ENCODE assay signal across 11 cellular contexts in genomic region chr7:27180431-27181175, GRCh38. TPM values are rescaled to one million over a fixed set of nuclear protein-coding genes. Genes with fewer than 3 reads are reported as not detected.
DNase-seq lines count a peak whose midpoint lies in the region; ATAC-seq and TF ChIP-seq lines count a peak whose summit lies in the region.
"Had no signal": no experiment of that assay in that cellular context is flagged by ENCODE, and none has a peak within 500 bp of the region (broad histone marks: within the 10 kb centered on the region; RNA-seq: fewer than 3 reads in every experiment).

No MANE protein-coding gene starts in this region.

- no peak for ATAC-seq in activated T-cell treated with anti-CD3 and anti-CD28 coated beads, Interleukin-2, amount 50 U/mL, for 72 hours (replicated peaks in 1 of 2)
- no peak for ATAC-seq in GM18861 (IDR thresholded peaks at IDR 0.05; ENCODE audit: unreplicated experiment)
- ATAC-seq in HG03457 (IDR thresholded peaks at IDR 0.05; ENCODE audit: unreplicated experiment): no peak

- peaks cover 42 to 72% of the 10 kb centered on the region in 2 donors for H3K4me1 ChIP-seq in mucosa of rectum (ENCODE audit: control insufficient read depth in 2 of 2, insufficient read depth in 2 of 2, low read length in 2 of 2)
- peaks cover 21 to 52% (median 43%) of the 10 kb centered on the region in 4 donors for H3K4me1 ChIP-seq in transverse colon

- intact Hi-C loops in transverse colon (cut with DNase I; ENCODE audit: low total_unique reads): no loop called here

- no peaks in the 10 kb centered on the region for H3K36me3 ChIP-seq in WERI-Rb-1
- H3K36me3 ChIP-seq in mucosa of rectum (ENCODE audit: control insufficient read depth in 2 of 2, insufficient read depth in 2 of 2, low read length in 2 of 2): no peaks in the 10 kb centered on the region
- no peaks in the 10 kb centered on the region for H3K36me3 ChIP-seq in transverse colon

- no peak overlapping the region for H3K4me3 Mint-ChIP-seq in activated T-cell treated with anti-CD3 and anti-CD28 coated beads, Interleukin-2, amount 50 U/mL, for 72 hours

- peak; percentile 12 to 14 for DNase-seq in activated T-cell treated with anti-CD3 and anti-CD28 coated beads, Interleukin-2, amount 50 U/mL, for 48 hours
- no peak for DNase-seq in activated T-cell treated with anti-CD3 and anti-CD28 coated beads, Interleukin-2, amount 50 U/mL, for 72 hours
- DNase-seq in WERI-Rb-1 (peak; percentile 2), transverse colon (peak; percentile 19), kidney glomerular epithelial cell (lab: John Stamatoyannopoulos, UW) (no peak)

- H3K9me3 ChIP-seq in WERI-Rb-1 (ENCODE audit: severe bottlenecking) (no peaks in the 10 kb centered on the region), mucosa of rectum (ENCODE audit: control insufficient read depth in 2 of 2, low read length in 2 of 2) (no peaks in the 10 kb centered on the region), transverse colon (no peaks in the 10 kb centered on the region)
- H3K9me3 ChIP-seq: testis had no signal

- 33 to 46% methylated on average over 3 to 9 of the region's 9 CpGs for WGBS in transverse colon (ENCODE audit: low coverage in 1 of 2), 2 donors

- in situ Hi-C loops in transverse colon (cut with MboI; ENCODE audit: low pct_ligation_motif_present in 1 of 4, low pct_unique_long_range_greater_than_20kb in 1 of 4, low sequenced_read_pairs in 3 of 4): loop anchor here in 3 of 4 donors (10.0 to 25.0 kb wide), 2 partner anchors 1318 to 1326 kb away; no protein-coding TSS in a partner anchor

- no peaks in the 10 kb centered on the region for H3K36me3 Mint-ChIP-seq in activated T-cell treated with anti-CD3 and anti-CD28 coated beads, Interleukin-2, amount 50 U/mL, for 72 hours (ENCODE audit: insufficient read depth in 2 of 2)

- H3K27me3 Mint-ChIP-seq in activated T-cell treated with anti-CD3 and anti-CD28 coated beads, Interleukin-2, amount 50 U/mL, for 72 hours (ENCODE audit: low read depth): peaks cover 66% of the 10 kb centered on the region

- H3K27ac ChIP-seq in WERI-Rb-1: no peak overlapping the region
- H3K27ac ChIP-seq in mucosa of rectum (ENCODE audit: low read depth in 2 of 2, low read length in 2 of 2): peak overlapping the region; percentile 96
- peak overlapping the region; percentile 95 to 99 (median 98) for H3K27ac ChIP-seq in transverse colon
- H3K27ac ChIP-seq: testis had no signal

- H3K27ac Mint-ChIP-seq in activated T-cell treated with anti-CD3 and anti-CD28 coated beads, Interleukin-2, amount 50 U/mL, for 72 hours: no peak overlapping the region

- no peak for TF ChIP-seq CTCF in WERI-Rb-1 (IDR thresholded peaks at IDR 0.05; ENCODE audit: low read depth, low read length)
- no peak for TF ChIP-seq CTCF in transverse colon (IDR thresholded peaks at IDR 0.05)

- TF ChIP-seq EP300 in transverse colon (IDR thresholded peaks at IDR 0.05; ENCODE audit: low read depth): no peak

- H3K4me3 ChIP-seq in WERI-Rb-1 (ENCODE audit: low read depth, low read length): no peak overlapping the region
- H3K4me3 ChIP-seq in mucosa of rectum (ENCODE audit: low read length in 2 of 2): peak overlapping the region; percentile 31 to 47
- peak overlapping the region in 3 of 4 donors; percentile 58 to 67 (median 62) for H3K4me3 ChIP-seq in transverse colon
- H3K4me3 ChIP-seq: lung had no signal

- H3K9me3 Mint-ChIP-seq in activated T-cell treated with anti-CD3 and anti-CD28 coated beads, Interleukin-2, amount 50 U/mL, for 72 hours: no peaks in the 10 kb centered on the region

- peaks cover 70% of the 10 kb centered on the region for H3K27me3 ChIP-seq in WERI-Rb-1 (ENCODE audit: insufficient read depth, low read depth, severe bottlenecking)
- H3K27me3 ChIP-seq in mucosa of rectum (ENCODE audit: control insufficient read depth in 2 of 2, insufficient read depth in 2 of 2, low read length in 2 of 2): peaks cover 5 to 20% of the 10 kb centered on the region in 2 donors
- peaks cover 31% of the 10 kb centered on the region for H3K27me3 ChIP-seq in transverse colon

- TF ChIP-seq POLR2A in transverse colon (IDR thresholded peaks at IDR 0.05): no peak

- H3K4me1 Mint-ChIP-seq in activated T-cell treated with anti-CD3 and anti-CD28 coated beads, Interleukin-2, amount 50 U/mL, for 72 hours (ENCODE audit: low read depth): peaks cover 22% of the 10 kb centered on the region

- peak overlapping the region; percentile 47 to 96 for H3K9ac ChIP-seq in mucosa of rectum (ENCODE audit: low read depth in 1 of 2, low read length in 2 of 2)

RNA-seq across cellular contexts. Expression of gene HOXA11, which starts 4.4 kb away (rescaled TPM):
- under 1 TPM; 0.09 to 0.14 TPM for total RNA-seq in activated T-cell treated with anti-CD3 and anti-CD28 coated beads, Interleukin-2, amount 50 U/mL, for 72 hours
- total RNA-seq in transverse colon: 10 to 100 TPM in 1 of 4 donors, 1 to 10 TPM in 3; 4.5 to 21.3 (median 7.7) TPM
- total RNA-seq: lung, pulmonary artery endothelial cell had no signal

RNA-seq across cellular contexts. Expression of gene HOXA10, which starts 6.5 kb away (rescaled TPM):
- total RNA-seq in activated T-cell treated with anti-CD3 and anti-CD28 coated beads, Interleukin-2, amount 50 U/mL, for 72 hours: under 1 TPM; 0.19 to 0.26 TPM
- total RNA-seq in transverse colon: 10 to 100 TPM; 19.8 to 68.9 (median 36.4) TPM

RNA-seq across cellular contexts. Expression of gene HOXA9, which starts 15.3 kb away (rescaled TPM):
- not detected for total RNA-seq in activated T-cell treated with anti-CD3 and anti-CD28 coated beads, Interleukin-2, amount 50 U/mL, for 72 hours
- 100 to 1,000 TPM in 1 of 4 donors, 10 to 100 TPM in 3; 19.5 to 130 (median 50.6) TPM for total RNA-seq in transverse colon

RNA-seq across cellular contexts. Expression of gene HOXA13, which starts 19.3 kb away (rescaled TPM):
- total RNA-seq in activated T-cell treated with anti-CD3 and anti-CD28 coated beads, Interleukin-2, amount 50 U/mL, for 72 hours: not detected
- 10 to 100 TPM; 22.5 to 69.9 (median 38.7) TPM for total RNA-seq in transverse colon
- total RNA-seq: lung, pulmonary artery endothelial cell, testis had no signal

RNA-seq across cellular contexts. Expression of gene HOXA7, which starts 24.1 kb away (rescaled TPM):
- not detected for total RNA-seq in activated T-cell treated with anti-CD3 and anti-CD28 coated beads, Interleukin-2, amount 50 U/mL, for 72 hours
- total RNA-seq in transverse colon: 10 to 100 TPM in 3 of 4 donors, 1 to 10 TPM in 1; 7.0 to 22.9 (median 12.8) TPM

Comparison
In these comparisons a context has a peak if more than half of its experiments do, and no peak if none do; other contexts are left out.
1. DNase-seq: peak in activated T-cell treated with anti-CD3 and anti-CD28 coated beads, Interleukin-2, amount 50 U/mL, for 48 hours (2 of 2), WERI-Rb-1 (single experiment) and transverse colon (single experiment); none in activated T-cell treated with anti-CD3 and anti-CD28 coated beads, Interleukin-2, amount 50 U/mL, for 72 hours (0 of 2) and kidney glomerular epithelial cell (single experiment).
2. RNA of gene HOXA11, which starts 4.4 kb away (total RNA-seq): 4.5 to 21.3 TPM in transverse colon; 0.09 to 0.14 TPM in activated T-cell treated with anti-CD3 and anti-CD28 coated beads, Interleukin-2, amount 50 U/mL, for 72 hours; every median in the first group is over 4 times any median in the second.
3. RNA of gene HOXA10, which starts 6.5 kb away (total RNA-seq): 19.8 to 68.9 TPM in transverse colon; 0.19 to 0.26 TPM in activated T-cell treated with anti-CD3 and anti-CD28 coated beads, Interleukin-2, amount 50 U/mL, for 72 hours; every median in the first group is over 10 times any median in the second.
4. RNA of gene HOXA9, which starts 15.3 kb away (total RNA-seq): 19.5 to 130 TPM in transverse colon; not detected in activated T-cell treated with anti-CD3 and anti-CD28 coated beads, Interleukin-2, amount 50 U/mL, for 72 hours; every median in the first group is over 10 times any median in the second.